In genomic region chr2:32108111-32108510, GRCh38 we compare ENCODE assay signal across 9 cellular contexts.
"Had no signal": no experiment of that assay in that cellular context is flagged by ENCODE, and none has a peak within 500 bp of the region (broad histone marks: within the 10 kb centered on the region; RNA-seq: fewer than 3 reads in every experiment).

No MANE protein-coding gene starts in this region.

- H2AFZ ChIP-seq: GM23248 had no signal

- H3K27me3 Mint-ChIP-seq: IgD-negative memory B cell had no signal

- H3K27ac ChIP-seq: GM23248 had no signal

- H3K4me3 Mint-ChIP-seq: HFFc6, IgD-negative memory B cell had no signal

- H3K9me3 Mint-ChIP-seq: HFFc6 had no signal

- H3K4me3 ChIP-seq: GM23248, HAP-1 had no signal

- H3K4me1 ChIP-seq: HAP-1 had no signal

- H3K9me3 ChIP-seq: HAP-1 had no signal

- FAIRE-seq: HTR-8/SVneo had no signal

- ATAC-seq: HCT116 had no signal

- H3K36me3 ChIP-seq: HAP-1 had no signal

- H3K9ac ChIP-seq: GM23248 had no signal

- DNase-seq: GM23248, GOT3, H7, HFFc6, KBM-7 had no signal

- H3K27ac Mint-ChIP-seq: HFFc6, IgD-negative memory B cell had no signal
